Comparison of ENCODE assay signal across 18 cellular contexts in genomic region chr20:4918473-4918872, GRCh38.
"Had no signal": no experiment of that assay in that cellular context is flagged by ENCODE, and none has a peak within 500 bp of the region (broad histone marks: within the 10 kb centered on the region; RNA-seq: fewer than 3 reads in every experiment).

No MANE protein-coding gene starts in this region.

- H3K36me3 ChIP-seq: cardiac muscle cell, gastrocnemius medialis, stomach, thoracic aorta had no signal

- H3K9me3 Mint-ChIP-seq: activated CD8-positive, alpha-beta T cell treated with anti-CD3 and anti-CD28 coated beads for 36 hours; activated naive CD8-positive, alpha-beta T cell treated with anti-CD3 and anti-CD28 coated beads, Interleukin-2, amount 50 U/mL, for 24 hours; activated T-cell treated with anti-CD3 and anti-CD28 coated beads, Interleukin-2, amount 50 U/mL, for 72 hours; neural crest cell had no signal

- H3K27me3 Mint-ChIP-seq: activated CD8-positive, alpha-beta T cell treated with anti-CD3 and anti-CD28 coated beads for 36 hours; activated naive CD8-positive, alpha-beta T cell treated with anti-CD3 and anti-CD28 coated beads, Interleukin-2, amount 50 U/mL, for 24 hours had no signal

- H3K9me3 ChIP-seq: gastrocnemius medialis, stomach, thoracic aorta had no signal

- ATAC-seq: activated CD8-positive, alpha-beta T cell treated with anti-CD3 and anti-CD28 coated beads for 36 hours; activated naive CD8-positive, alpha-beta T cell treated with anti-CD3 and anti-CD28 coated beads, Interleukin-2, amount 50 U/mL, for 24 hours; activated T-cell treated with anti-CD3 and anti-CD28 coated beads, Interleukin-2, amount 50 U/mL, for 72 hours; gastrocnemius medialis had no signal

- H3K4me1 Mint-ChIP-seq: activated naive CD8-positive, alpha-beta T cell treated with anti-CD3 and anti-CD28 coated beads, Interleukin-2, amount 50 U/mL, for 24 hours had no signal

- H3K27me3 ChIP-seq: cardiac muscle cell, gastrocnemius medialis, stomach had no signal

- H3K27ac ChIP-seq: cardiac muscle cell, gastrocnemius medialis, stomach, WERI-Rb-1 had no signal

- FAIRE-seq: urothelium cell line had no signal

- H3K4me1 ChIP-seq: gastrocnemius medialis had no signal

- H3K4me3 ChIP-seq: cardiac muscle cell, coronary artery, gastrocnemius medialis, stomach, thoracic aorta had no signal

- H3K27ac Mint-ChIP-seq: activated CD8-positive, alpha-beta T cell treated with anti-CD3 and anti-CD28 coated beads for 36 hours; activated naive CD8-positive, alpha-beta T cell treated with anti-CD3 and anti-CD28 coated beads, Interleukin-2, amount 50 U/mL, for 24 hours; activated T-cell treated with anti-CD3 and anti-CD28 coated beads, Interleukin-2, amount 50 U/mL, for 72 hours had no signal

- DNase-seq: activated CD4-positive, alpha-beta T cell treated with anti-CD3 and anti-CD28 coated beads for 4 hours; activated CD8-positive, alpha-beta memory T cell treated with anti-CD3 and anti-CD28 coated beads, Interleukin-2, amount 50 U/mL, for 4 hours; activated CD8-positive, alpha-beta T cell treated with anti-CD3 and anti-CD28 coated beads for 36 hours; activated naive CD4-positive, alpha-beta T cell; activated naive CD8-positive, alpha-beta T cell treated with anti-CD3 and anti-CD28 coated beads, Interleukin-2, amount 50 U/mL, for 24 hours; activated T-cell treated with anti-CD3 and anti-CD28 coated beads, Interleukin-2, amount 50 U/mL, for 72 hours; effector CD8-positive, alpha-beta T cell; gastrocnemius medialis; islet precursor cell; stimulated activated CD4-positive, alpha-beta T cell treated with anti-CD3 and anti-CD28 coated beads, Interleukin-4, amount 100 ng/mL, for 24 hours; stomach; T1000; WERI-Rb-1 had no signal

- H3K4me3 Mint-ChIP-seq: activated CD8-positive, alpha-beta T cell treated with anti-CD3 and anti-CD28 coated beads for 36 hours; activated naive CD8-positive, alpha-beta T cell treated with anti-CD3 and anti-CD28 coated beads, Interleukin-2, amount 50 U/mL, for 24 hours; activated T-cell treated with anti-CD3 and anti-CD28 coated beads, Interleukin-2, amount 50 U/mL, for 72 hours; neural crest cell had no signal
